1 cellular context compared by ENCODE assay signal in the genomic region with DNA sequence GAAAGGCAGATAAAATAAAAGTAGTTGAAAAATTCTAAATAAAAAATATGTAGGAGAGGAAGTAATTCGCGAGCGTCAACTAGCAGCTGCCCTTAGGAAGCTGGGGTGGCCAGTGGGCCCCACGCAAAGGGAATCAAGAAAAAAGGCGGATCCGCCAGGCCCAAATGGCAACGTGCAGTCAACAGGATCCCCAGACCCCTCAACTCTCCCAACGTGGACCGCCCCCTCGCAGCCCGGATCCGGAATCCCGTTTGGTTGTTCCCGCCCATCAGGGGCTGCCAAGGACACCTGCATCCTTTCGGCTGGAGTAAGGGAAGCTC.
A peak's percentile ranks its signal among the peaks of the same experiment; 100 is the strongest.
TF ChIP-seq lines count a peak whose summit lies in the region.

No MANE protein-coding gene starts in this region.

TF ChIP-seq in SK-N-SH, 30 proteins besides CTCF, POLR2A, EP300 and RAD21 (continued from another document):
- TF ChIP-seq, protein P1, sequence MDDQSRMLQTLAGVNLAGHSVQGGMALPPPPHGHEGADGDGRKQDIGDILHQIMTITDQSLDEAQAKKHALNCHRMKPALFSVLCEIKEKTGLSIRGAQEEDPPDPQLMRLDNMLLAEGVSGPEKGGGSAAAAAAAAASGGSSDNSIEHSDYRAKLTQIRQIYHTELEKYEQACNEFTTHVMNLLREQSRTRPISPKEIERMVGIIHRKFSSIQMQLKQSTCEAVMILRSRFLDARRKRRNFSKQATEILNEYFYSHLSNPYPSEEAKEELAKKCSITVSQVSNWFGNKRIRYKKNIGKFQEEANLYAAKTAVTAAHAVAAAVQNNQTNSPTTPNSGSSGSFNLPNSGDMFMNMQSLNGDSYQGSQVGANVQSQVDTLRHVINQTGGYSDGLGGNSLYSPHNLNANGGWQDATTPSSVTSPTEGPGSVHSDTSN (IDR thresholded peaks at IDR 0.05), result no peak
- TF ChIP-seq FOXM1 (IDR thresholded peaks at IDR 0.05; ENCODE audit: low read depth), result no peak
- no peak for TF ChIP-seq GATA2 (CRISPR knock-in tag; IDR thresholded peaks at IDR 0.05)
- no peak for TF ChIP-seq SMC3 (IDR thresholded peaks at IDR 0.05; ENCODE audit: low read depth, low read length)
- TF ChIP-seq CHD2 (IDR thresholded peaks at IDR 0.05; ENCODE audit: low read length, partially characterized antibody), result peak; percentile 53
- TF ChIP-seq, protein P2, sequence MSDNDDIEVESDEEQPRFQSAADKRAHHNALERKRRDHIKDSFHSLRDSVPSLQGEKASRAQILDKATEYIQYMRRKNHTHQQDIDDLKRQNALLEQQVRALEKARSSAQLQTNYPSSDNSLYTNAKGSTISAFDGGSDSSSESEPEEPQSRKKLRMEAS (IDR thresholded peaks at IDR 0.05; ENCODE audit: low read depth), result peak; percentile 86
- no peak for TF ChIP-seq SIN3A (IDR thresholded peaks at IDR 0.05; ENCODE audit: borderline replicate concordance, low read depth, low read length)
- no peak for TF ChIP-seq RXRA (IDR thresholded peaks at IDR 0.05; ENCODE audit: borderline replicate concordance, low read depth)
